In genomic region chr17:81022371-81022729, GRCh38 we compare ENCODE assay signal across 17 cellular contexts.
"Had no signal": no experiment of that assay in that cellular context is flagged by ENCODE, and none has a peak within 500 bp of the region (broad histone marks: within the 10 kb centered on the region; RNA-seq: fewer than 3 reads in every experiment).

No MANE protein-coding gene starts in this region.

- H3K9ac ChIP-seq: parathyroid adenoma had no signal

- H3K4me3 Mint-ChIP-seq: stimulated activated effector memory CD8-positive, alpha-beta T cell treated with anti-CD3 and anti-CD28 coated beads, Interleukin-12 subunit alpha, Interleukin-12 subunit beta, amount 100 ng/mL, for 72 hours; type B pancreatic cell had no signal

- H3K36me3 ChIP-seq: brain microvascular endothelial cell, neutrophil, stomach had no signal

- H3K9me3 ChIP-seq: neutrophil, stomach, testis had no signal

- H3K9me3 Mint-ChIP-seq: naive thymus-derived CD8-positive, alpha-beta T cell; type B pancreatic cell had no signal

- H3K27ac ChIP-seq: brain microvascular endothelial cell, neutrophil, parathyroid adenoma, testis had no signal

- ATAC-seq: naive thymus-derived CD8-positive, alpha-beta T cell; sciatic nerve; stimulated activated effector memory CD8-positive, alpha-beta T cell treated with anti-CD3 and anti-CD28 coated beads, Interleukin-12 subunit alpha, Interleukin-12 subunit beta, amount 100 ng/mL, for 72 hours had no signal

- H3K27me3 ChIP-seq: testis had no signal

- H3K4me3 ChIP-seq: dorsolateral prefrontal cortex, stomach, testis had no signal

- FAIRE-seq: colon had no signal

- H3K27ac Mint-ChIP-seq: activated CD4-positive, alpha-beta T cell treated with anti-CD3 and anti-CD28 coated beads, Interleukin-2, amount 10 ng/mL, durations not matched to agents 24 days and 14 days; stimulated activated effector memory CD8-positive, alpha-beta T cell treated with anti-CD3 and anti-CD28 coated beads, Interleukin-12 subunit alpha, Interleukin-12 subunit beta, amount 100 ng/mL, for 72 hours; type B pancreatic cell had no signal

- H2AFZ ChIP-seq: parathyroid adenoma had no signal

- H3K79me2 ChIP-seq: parathyroid adenoma had no signal

- H3K36me3 Mint-ChIP-seq: naive thymus-derived CD8-positive, alpha-beta T cell; stimulated activated effector memory CD8-positive, alpha-beta T cell treated with anti-CD3 and anti-CD28 coated beads, Interleukin-12 subunit alpha, Interleukin-12 subunit beta, amount 100 ng/mL, for 72 hours; type B pancreatic cell had no signal

- DNase-seq: activated CD4-positive, alpha-beta T cell treated with anti-CD3 and anti-CD28 coated beads, Interleukin-2, amount 10 ng/mL, durations not matched to agents 24 days and 14 days; anterior cingulate cortex; brain microvascular endothelial cell; central memory CD4-positive, alpha-beta T cell; dorsolateral prefrontal cortex; mesenchymal stem cell; naive thymus-derived CD8-positive, alpha-beta T cell; stimulated activated CD4-positive, alpha-beta T cell treated with anti-CD3 and anti-CD28 coated beads, Interleukin-4, amount 100 ng/mL, for 24 hours; stomach; T1000; testis had no signal
